In the genomic region with DNA sequence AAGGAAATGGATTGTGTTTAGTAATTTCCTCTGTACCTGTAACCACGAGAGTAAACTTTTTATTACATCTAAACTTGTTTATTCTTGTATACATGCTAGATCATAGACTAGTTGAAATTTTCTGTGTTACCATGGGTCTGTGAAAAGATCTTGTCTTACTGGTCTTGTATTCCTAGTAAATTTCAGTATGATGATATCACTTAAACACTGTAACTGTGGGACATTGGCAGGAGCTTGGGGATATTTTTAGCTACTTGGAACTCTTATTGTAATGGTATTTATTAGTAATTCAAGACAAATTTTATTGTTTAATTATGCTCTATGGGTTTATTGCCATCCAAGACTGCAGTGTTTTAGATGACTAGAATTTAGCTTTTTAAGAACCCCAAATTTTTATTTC, we compare ENCODE assay signal across 13 cellular contexts. TPM values are rescaled to one million over a fixed set of nuclear protein-coding genes. Genes with fewer than 3 reads are reported as not detected.
DNase-seq lines count a peak whose midpoint lies in the region; ATAC-seq and TF ChIP-seq lines count a peak whose summit lies in the region.
"Had no signal": no experiment of that assay in that cellular context is flagged by ENCODE, and none has a peak within 500 bp of the region (broad histone marks: within the 10 kb centered on the region; RNA-seq: fewer than 3 reads in every experiment).

No MANE protein-coding gene starts in this region.

- no peaks in the 10 kb centered on the region for H3K9me3 ChIP-seq in CD8-positive, alpha-beta memory T cell (ENCODE audit: low read length)
- no peaks in the 10 kb centered on the region for H3K9me3 ChIP-seq in RWPE2 (ENCODE audit: severe bottlenecking)

- CTCF ChIA-PET in CD8-positive, alpha-beta memory T cell (lab: Charles Lee): interaction anchor here (1.1 kb wide), 1 partner anchor 15 kb away, joined by 3 read pairs; no protein-coding TSS in a partner anchor
- CTCF ChIA-PET in HEK293T (lab: Yijun Ruan, JAX): no interaction called here

- H3K4me3 Mint-ChIP-seq in CD8-positive, alpha-beta memory T cell: peak overlapping the region in 3 of 7 donors; percentile 17 to 61 (median 33)
- H3K4me3 Mint-ChIP-seq: type B pancreatic cell had no signal

- no peak for TF ChIP-seq CTCF in RWPE2 (IDR thresholded peaks at IDR 0.05; ENCODE audit: poor library complexity, severe bottlenecking)

- no peaks in the 10 kb centered on the region for H3K27me3 Mint-ChIP-seq in CD8-positive, alpha-beta memory T cell
- H3K27me3 Mint-ChIP-seq: type B pancreatic cell had no signal

- POLR2A ChIA-PET in CD8-positive, alpha-beta memory T cell (lab: Charles Lee): no interaction called here
- POLR2A ChIA-PET in HEK293T (lab: Yijun Ruan, JAX): interaction anchor here (0.6 to 0.9 kb wide), 2 partner anchors 53 to 55 kb away, joined by 3 read pairs; no protein-coding TSS in a partner anchor

- ATAC-seq in RWPE2 (ENCODE audit: low read depth): no peak

- no peaks in the 10 kb centered on the region for H3K9me3 Mint-ChIP-seq in CD8-positive, alpha-beta memory T cell
- H3K9me3 Mint-ChIP-seq: type B pancreatic cell had no signal

- intact Hi-C loops in posterior cingulate gyrus (cut with DNase I): no loop called here

- H3K36me3 Mint-ChIP-seq in CD8-positive, alpha-beta memory T cell: peaks cover 0 to 4% (median 0%) of the 10 kb centered on the region in 3 donors

- no peak overlapping the region for H3K4me3 ChIP-seq in CD8-positive, alpha-beta memory T cell (ENCODE audit: low read length)
- H3K4me3 ChIP-seq in RWPE2 (ENCODE audit: severe bottlenecking): no peak overlapping the region
- H3K4me3 ChIP-seq: lung had no signal

- H3K36me3 ChIP-seq in CD8-positive, alpha-beta memory T cell (ENCODE audit: insufficient read depth, low read length): no peaks in the 10 kb centered on the region
- H3K36me3 ChIP-seq in RWPE2 (ENCODE audit: low read depth): no peaks in the 10 kb centered on the region; the same call in 1 of the 2 replicates

- DNase-seq in CD8-positive, alpha-beta memory T cell: no peak
- DNase-seq in RWPE2 (ENCODE audit: low spot score) (no peak), epithelial cell of prostate (ENCODE audit: low read depth, low spot score) (peak; percentile 20), pons (ENCODE audit: low spot score) (peak; percentile 40), posterior cingulate gyrus (no peak), kidney tubule cell (ENCODE audit: low spot score) (no peak), HEK293T (ENCODE audit: extremely low spot score) (no peak)
- DNase-seq in stimulated activated naive CD4-positive, alpha-beta T cell (lab: John Stamatoyannopoulos, UW): no peak
- DNase-seq: activated CD8-positive, alpha-beta memory T cell treated with anti-CD3 and anti-CD28 coated beads, Interleukin-2, amount 50 U/mL, for 48 hours; Kasumi-1; retina had no signal

- H3K27ac Mint-ChIP-seq in CD8-positive, alpha-beta memory T cell: peak overlapping the region; percentile 34 to 94 (median 80)
- H3K27ac Mint-ChIP-seq: type B pancreatic cell had no signal

- no peaks in the 10 kb centered on the region for H3K27me3 ChIP-seq in CD8-positive, alpha-beta memory T cell (ENCODE audit: insufficient read depth, low read length, poor library complexity, severe bottlenecking)
- no peaks in the 10 kb centered on the region for H3K27me3 ChIP-seq in RWPE2 (ENCODE audit: insufficient read depth, poor library complexity, severe bottlenecking)

- no peak overlapping the region for H3K27ac ChIP-seq in CD8-positive, alpha-beta memory T cell (ENCODE audit: low read depth, low read length)
- peak overlapping the region; percentile 22 for H3K27ac ChIP-seq in RWPE2 (ENCODE audit: poor library complexity, severe bottlenecking)
- peak overlapping the region; percentile 41 for H3K27ac ChIP-seq in epithelial cell of prostate

- peaks cover 57% of the 10 kb centered on the region for H3K4me1 ChIP-seq in CD8-positive, alpha-beta memory T cell (ENCODE audit: insufficient read depth, low read length)
- H3K4me1 ChIP-seq in RWPE2 (ENCODE audit: insufficient read depth, poor library complexity, severe bottlenecking): peaks cover 13% of the 10 kb centered on the region

- peaks cover 67 to 73% (median 69%) of the 10 kb centered on the region in 3 donors for H3K4me1 Mint-ChIP-seq in CD8-positive, alpha-beta memory T cell

TF ChIP-seq in HEK293T, 16 proteins besides CTCF, POLR2A, EP300 and RAD21:
- TF ChIP-seq CTBP1 (IDR thresholded peaks at IDR 0.05; ENCODE audit: borderline replicate concordance): no peak
- TF ChIP-seq L3MBTL2 (conservative IDR thresholded peaks at IDR 0.05): no peak
- TF ChIP-seq, protein P1, sequence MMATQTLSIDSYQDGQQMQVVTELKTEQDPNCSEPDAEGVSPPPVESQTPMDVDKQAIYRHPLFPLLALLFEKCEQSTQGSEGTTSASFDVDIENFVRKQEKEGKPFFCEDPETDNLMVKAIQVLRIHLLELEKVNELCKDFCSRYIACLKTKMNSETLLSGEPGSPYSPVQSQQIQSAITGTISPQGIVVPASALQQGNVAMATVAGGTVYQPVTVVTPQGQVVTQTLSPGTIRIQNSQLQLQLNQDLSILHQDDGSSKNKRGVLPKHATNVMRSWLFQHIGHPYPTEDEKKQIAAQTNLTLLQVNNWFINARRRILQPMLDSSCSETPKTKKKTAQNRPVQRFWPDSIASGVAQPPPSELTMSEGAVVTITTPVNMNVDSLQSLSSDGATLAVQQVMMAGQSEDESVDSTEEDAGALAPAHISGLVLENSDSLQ (IDR thresholded peaks at IDR 0.05): no peak
- no peak for TF ChIP-seq SP1 (IDR thresholded peaks at IDR 0.05)

RNA-seq across cellular contexts. Expression of a gene that starts 25.9 kb away (rescaled TPM):
- total RNA-seq in CD8-positive, alpha-beta memory T cell: 10 to 100 TPM; 26.9 to 32.1 TPM
- 50.1 TPM for polyA plus RNA-seq in CD8-positive, alpha-beta memory T cell

Comparison
In these comparisons a context has a peak if more than half of its experiments do, and no peak if none do; other contexts are left out.
1. DNase-seq: peak in epithelial cell of prostate (single experiment) and pons (single experiment); none in CD8-positive, alpha-beta memory T cell (0 of 5), RWPE2 (single experiment), posterior cingulate gyrus (0 of 10), kidney tubule cell (single experiment), HEK293T (single experiment) and stimulated activated naive CD4-positive, alpha-beta T cell (0 of 6).